ENCODE assay signal across 8 cellular contexts in genomic region chrX:3815896-3816664, GRCh38.
A peak's percentile ranks its signal among the peaks of the same experiment; 100 is the strongest.
DNase-seq lines count a peak whose midpoint lies in the region; ATAC-seq, FAIRE-seq and TF ChIP-seq lines count a peak whose summit lies in the region.

No MANE protein-coding gene starts in this region.

- H3K9me3 Mint-ChIP-seq in activated naive CD4-positive, alpha-beta T cell treated with anti-CD3 and anti-CD28 coated beads, Interleukin-2, amount 50 U/mL, for 72 hours: no peaks in the 10 kb centered on the region

- H3K36me3 Mint-ChIP-seq in activated naive CD4-positive, alpha-beta T cell treated with anti-CD3 and anti-CD28 coated beads, Interleukin-2, amount 50 U/mL, for 72 hours: peaks cover 0 to 4% of the 10 kb centered on the region in 2 donors

- H3K27ac Mint-ChIP-seq in activated naive CD4-positive, alpha-beta T cell treated with anti-CD3 and anti-CD28 coated beads, Interleukin-2, amount 50 U/mL, for 72 hours: peak overlapping the region; percentile 9 to 69

- TF ChIP-seq POLR2A in GM12891 (IDR thresholded peaks at IDR 0.05; ENCODE audit: low read depth, low read length): no peak; the same call in 1 of the 2 replicates

- intact Hi-C loops in left cardiac atrium (cut with DNase I): no loop called here

- ATAC-seq in activated naive CD4-positive, alpha-beta T cell treated with anti-CD3 and anti-CD28 coated beads, Interleukin-2, amount 50 U/mL, for 72 hours: peak in 1 of 2 donors; percentile 4
- ATAC-seq in left cardiac atrium: peak; percentile 14 to 38
- no peak for ATAC-seq in GM21515 (IDR thresholded peaks at IDR 0.05; ENCODE audit: unreplicated experiment)
- ATAC-seq in HG03571 (IDR thresholded peaks at IDR 0.05; ENCODE audit: unreplicated experiment): no peak

- peak; percentile 6 for DNase-seq in GM12891 (ENCODE audit: insufficient read length, low spot score)
- DNase-seq in HK-2 (ENCODE audit: unreplicated experiment): peak; percentile 70
- peak; percentile 51 for DNase-seq in RPMI7951 (ENCODE audit: low read depth)
- peak; percentile 15 to 62 for DNase-seq in activated naive CD4-positive, alpha-beta T cell treated with anti-CD3 and anti-CD28 coated beads, Interleukin-2, amount 50 U/mL, for 72 hours (ENCODE audit: low spot score in 2 of 2)
- DNase-seq in left cardiac atrium: peak; percentile 73
- peak; percentile 2 for DNase-seq in putamen (ENCODE audit: low spot score)

- no peak for FAIRE-seq in GM12891 (lab: Jason Lieb, UNC)

TF ChIP-seq in GM12891, 5 proteins besides CTCF, POLR2A, EP300 and RAD21:
- TF ChIP-seq PAX5 (IDR thresholded peaks at IDR 0.05; ENCODE audit: insufficient read depth, low read length, severe bottlenecking) (no peak), SPI1 (IDR thresholded peaks at IDR 0.05; ENCODE audit: low read depth, low read length) (no peak), POU2F2 (IDR thresholded peaks at IDR 0.05; ENCODE audit: low read depth, low read length) (no peak), POLR2AphosphoS5 (IDR thresholded peaks at IDR 0.05; ENCODE audit: low read depth, low read length) (no peak; the same call in 1 of the 2 replicates), TAF1 (IDR thresholded peaks at IDR 0.05; ENCODE audit: low read depth, low read length) (no peak)
TF ChIP-seq in GM12891: peak in this region for 0.

Comparison
In these comparisons a context has a peak if more than half of its experiments do, and no peak if none do; other contexts are left out.
1. DNase-seq: peak in every context shown above with its lines; median percentile 73 in left cardiac atrium; 70 in HK-2; 51 in RPMI7951; 38 in activated naive CD4-positive, alpha-beta T cell treated with anti-CD3 and anti-CD28 coated beads, Interleukin-2, amount 50 U/mL, for 72 hours; 6 in GM12891; 2 in putamen.
2. ATAC-seq: peak in left cardiac atrium (2 of 2); none in GM21515 (single experiment) and HG03571 (single experiment).